ENCODE assay signal across 25 cellular contexts in genomic region chr7:36210542-36210941, GRCh38. TPM values are rescaled to one million over a fixed set of nuclear protein-coding genes. Genes with fewer than 3 reads are reported as not detected.
DNase-seq lines count a peak whose midpoint lies in the region; ATAC-seq, FAIRE-seq and TF ChIP-seq lines count a peak whose summit lies in the region.
"Had no signal": no experiment of that assay in that cellular context is flagged by ENCODE, and none has a peak within 500 bp of the region (broad histone marks: within the 10 kb centered on the region; RNA-seq: fewer than 3 reads in every experiment).

No MANE protein-coding gene starts in this region.

- H3K14ac ChIP-seq in H1 (ENCODE audit: insufficient read length) = no peak overlapping the region

- no peak for FAIRE-seq in H1 (lab: Jason Lieb, UNC)
- FAIRE-seq: G401.6, kidney, TTC549 had no signal

- H2AFZ ChIP-seq in H1 (ENCODE audit: low read length) = no peak overlapping the region

- no peaks in the 10 kb centered on the region for H3K79me2 ChIP-seq in H1 (ENCODE audit: control insufficient read depth in 1 of 2, insufficient read depth in 2 of 2, low read length in 2 of 2)

- H3K4me3 ChIP-seq in H1 (ENCODE audit: extremely low read depth in 1 of 4, insufficient read depth in 2 of 4, low read depth in 3 of 4, low read length in 4 of 4) = no peak overlapping the region
- H3K4me3 ChIP-seq in skeletal muscle tissue (ENCODE audit: low read length in 3 of 3) = peak overlapping the region in 1 of 3 donors; percentile 16
- H3K4me3 ChIP-seq: cardiac muscle cell, dorsolateral prefrontal cortex, smooth muscle cell, tibial nerve had no signal

- H2BK20ac ChIP-seq in H1 (ENCODE audit: low read length) = no peak overlapping the region

- H3K79me1 ChIP-seq in H1 (ENCODE audit: low read depth, low read length) = no peaks in the 10 kb centered on the region

- H4K20me1 ChIP-seq in H1 (replicated peaks in 1 of 2; ENCODE audit: control insufficient read depth in 1 of 2, insufficient read depth in 2 of 2, low read length in 2 of 2) = no peaks in the 10 kb centered on the region

- H3K18ac ChIP-seq in H1 (ENCODE audit: extremely low read depth, low read length) = no peak overlapping the region

- TF ChIP-seq CTCF in H1 (IDR thresholded peaks at IDR 0.05; ENCODE audit: control extremely low read depth in 1 of 3, insufficient read depth in 1 of 3, low read depth in 1 of 3, low read length in 3 of 3) = no peak

- no peaks in the 10 kb centered on the region for H3K9me3 ChIP-seq in H1 (ENCODE audit: insufficient read depth in 2 of 2, low read depth in 1 of 2, low read length in 1 of 2)
- no peaks in the 10 kb centered on the region for H3K9me3 ChIP-seq in skeletal muscle tissue (ENCODE audit: control insufficient read depth in 3 of 3, low read length in 3 of 3)
- H3K9me3 ChIP-seq: tibial nerve had no signal

- no peak overlapping the region for H2BK12ac ChIP-seq in H1 (ENCODE audit: low read depth, low read length)

- TF ChIP-seq EP300 in H1 (IDR thresholded peaks at IDR 0.05; ENCODE audit: borderline replicate concordance in 1 of 2, low read depth in 2 of 2, low read length in 2 of 2) = no peak

- peaks cover 7 to 11% (median 9%) of the 10 kb centered on the region in 4 experiments for H3K4me1 ChIP-seq in H1 (replicated peaks in 1 of 4; ENCODE audit: control insufficient read depth in 3 of 4, insufficient read depth in 4 of 4, low read length in 3 of 4)
- H3K4me1 ChIP-seq in skeletal muscle tissue (ENCODE audit: control insufficient read depth in 3 of 3, insufficient read depth in 3 of 3, low read length in 3 of 3) = peaks cover 74 to 77% (median 76%) of the 10 kb centered on the region in 3 donors

- no peak for TF ChIP-seq RAD21 in H1 (IDR thresholded peaks at IDR 0.05 in 1 of 2, conservative IDR thresholded peaks at IDR 0.05 in 1 of 2; ENCODE audit: low read depth in 2 of 2, low read length in 2 of 2)

- no peak overlapping the region for H3K23ac ChIP-seq in H1 (ENCODE audit: insufficient read length)

- WGBS in H1 (ENCODE audit: extremely low coverage in 1 of 2, insufficient coverage in 1 of 2, insufficient read length in 1 of 2, insufficient replicate concordance in 2 of 2, low coverage in 1 of 2, low lambda C conversion rate in 2 of 2, missing lambda C conversion rate in 1 of 2), 2 experiments = 87% methylated on average over 4 of the region's 4 CpGs; no CpG with 5 or more reads in 1 of the 2 experiments

- TF ChIP-seq POLR2A in H1 (IDR thresholded peaks at IDR 0.05; ENCODE audit: control extremely low read depth in 1 of 2, low read depth in 2 of 2, low read length in 2 of 2) (no peak), erythroblast (IDR thresholded peaks at IDR 0.05; ENCODE audit: low read length) (no peak)

- peak overlapping the region; percentile 53; the same call in 1 of the 2 replicates for H2AK5ac ChIP-seq in H1 (ENCODE audit: low read depth, low read length)

- H3K27me3 ChIP-seq in H1 (replicated peaks in 1 of 4; ENCODE audit: control insufficient read depth in 3 of 4, extremely low read depth in 1 of 4, insufficient read depth in 3 of 4, low read length in 3 of 4) (no peaks in the 10 kb centered on the region), skeletal muscle tissue (ENCODE audit: control insufficient read depth in 3 of 3, insufficient read depth in 3 of 3, low read length in 3 of 3) (no peaks in the 10 kb centered on the region)
- H3K27me3 ChIP-seq: cardiac muscle cell, dorsolateral prefrontal cortex, tibial nerve had no signal

- no peak overlapping the region for H3K27ac ChIP-seq in H1 (ENCODE audit: low read depth, low read length)
- H3K27ac ChIP-seq in skeletal muscle tissue (ENCODE audit: low read depth, low read length) = peak overlapping the region; percentile 68
- no peak overlapping the region for H3K27ac ChIP-seq in substantia nigra (ENCODE audit: low read depth, low read length, poor library complexity, severe bottlenecking)
- H3K27ac ChIP-seq: cardiac muscle cell had no signal

- ATAC-seq in GM18870 (IDR thresholded peaks at IDR 0.05; ENCODE audit: unreplicated experiment) (no peak), GM21717 (IDR thresholded peaks at IDR 0.05; ENCODE audit: unreplicated experiment) (no peak)
- ATAC-seq: activated CD4-positive, alpha-beta T cell treated with anti-CD3 and anti-CD28 coated beads for 36 hours; activated T-cell treated with anti-CD3 and anti-CD28 coated beads, Interleukin-2, amount 50 U/mL, for 72 hours; natural killer cell; stimulated activated naive B cell treated with anti-CD40 and anti-IgM and Interleukin-4, amounts not matched to agents 10 μg/mL and 1 μg/mL and 100 μg/mL, for 72 hours had no signal

- no peak overlapping the region for H3K4ac ChIP-seq in H1 (replicated peaks; ENCODE audit: insufficient read length, low read depth, low read length)

- H4K5ac ChIP-seq in H1 (ENCODE audit: insufficient read length, low read depth, low read length) = no peak overlapping the region

- no peak overlapping the region for H4K8ac ChIP-seq in H1 (ENCODE audit: extremely low read depth, insufficient read depth, low read length)

- CTCF ChIA-PET in H1 (lab: Charles Lee; ENCODE audit: partially characterized antibody) = interaction anchor here (0.6 to 1.4 kb wide), 2 partner anchors 55 to 80 kb away, joined by 3 to 4 read pairs; no protein-coding TSS in a partner anchor

- H3K4me2 ChIP-seq in H1 (ENCODE audit: insufficient read depth in 1 of 2, low read depth in 2 of 2, low read length in 2 of 2) = no peak overlapping the region
- H3K4me2 ChIP-seq: smooth muscle cell had no signal

- DNase-seq in LHCN-M2 (ENCODE audit: low read depth) (peak; percentile 69), H1 (ENCODE audit: low read depth in 1 of 2, low spot score in 2 of 2) (no peak), myocyte (ENCODE audit: low read depth) (peak; percentile 76), erythroblast (lab: John Stamatoyannopoulos, UW) (no peak), substantia nigra (lab: John Stamatoyannopoulos, UW) (no peak)
- DNase-seq: activated CD4-positive, alpha-beta T cell treated with anti-CD3 and anti-CD28 coated beads for 36 hours; activated CD8-positive, alpha-beta memory T cell treated with anti-CD3 and anti-CD28 coated beads for 24 hours; activated naive CD4-positive, alpha-beta T cell treated with anti-CD3 and anti-CD28 coated beads, Interleukin-2, amount 10 ng/mL, durations not matched to agents 7 days and 5 days; activated T-cell treated with anti-CD3 and anti-CD28 coated beads, Interleukin-2, amount 50 U/mL, for 72 hours; dorsolateral prefrontal cortex; HCEC 1CT; kidney; natural killer cell; NCI-H1694 treated with DMSO at 0.1 percent for 48 hours; NCI-H2227 treated with DMSO at 0.1 percent for 48 hours; SHP77; stimulated activated naive B cell treated with anti-CD40 and anti-IgM and Interleukin-4, amounts not matched to agents 10 μg/mL and 1 μg/mL and 100 μg/mL, for 72 hours had no signal

- H3K9ac ChIP-seq in H1 (replicated peaks in 1 of 4; ENCODE audit: extremely low read depth in 1 of 4, low read depth in 3 of 4, low read length in 3 of 4) (no peak overlapping the region), skeletal muscle tissue (ENCODE audit: low read depth in 1 of 3, low read length in 3 of 3) (peak overlapping the region; percentile 16 to 60 (median 53))

- no peak overlapping the region for H2BK120ac ChIP-seq in H1 (replicated peaks; ENCODE audit: low read depth, low read length)

- H3K36me3 ChIP-seq in H1 (ENCODE audit: control insufficient read depth in 2 of 4, insufficient read depth in 4 of 4, low read length in 3 of 4) = no peaks in the 10 kb centered on the region
- H3K36me3 ChIP-seq in skeletal muscle tissue (ENCODE audit: control insufficient read depth in 3 of 3, insufficient read depth in 3 of 3, low read length in 3 of 3) = peaks cover 0 to 1% (median 0%) of the 10 kb centered on the region in 3 donors
- H3K36me3 ChIP-seq: cardiac muscle cell, tibial nerve had no signal

- H4K91ac ChIP-seq in H1 (replicated peaks; ENCODE audit: insufficient read length, low read length) = no peak overlapping the region

- POLR2A ChIA-PET in H1 (lab: Charles Lee; ENCODE audit: partially characterized antibody) = no interaction called here

- no peak overlapping the region for H3K56ac ChIP-seq in H1 (replicated peaks; ENCODE audit: insufficient read length, low read depth, low read length)

- H3K23me2 ChIP-seq in H1 (ENCODE audit: low read depth, low read length) = no peaks in the 10 kb centered on the region

- H2BK15ac ChIP-seq in H1 (ENCODE audit: low read length) = no peak overlapping the region

- no peak overlapping the region for H2BK5ac ChIP-seq in H1 (ENCODE audit: low read depth, low read length)

TF ChIP-seq in H1, 55 proteins besides CTCF, POLR2A, EP300 and RAD21:
- TF ChIP-seq EZH2 (IDR thresholded peaks at IDR 0.05; ENCODE audit: low read depth, low read length, severe bottlenecking) (no peak), SRF (IDR thresholded peaks at IDR 0.05; ENCODE audit: low read depth, low read length) (no peak), ATF3 (IDR thresholded peaks at IDR 0.05; ENCODE audit: insufficient read depth, low read depth, low read length) (no peak), HDAC2 (IDR thresholded peaks at IDR 0.05; ENCODE audit: borderline replicate concordance in 1 of 2, low read depth in 2 of 2, low read length in 2 of 2) (no peak), ZNF274 (IDR thresholded peaks at IDR 0.05; ENCODE audit: borderline replicate concordance, extremely low read depth, low read length) (no peak), ASH2L (IDR thresholded peaks at IDR 0.05; ENCODE audit: low read length) (no peak)

RNA-seq across cellular contexts. Expression of gene EEPD1, which starts 57.5 kb away (rescaled TPM):
- total RNA-seq in LHCN-M2 (2014; rRNA removed) (2.5 and 3.5 TPM in 2 replicates), myocyte (4.3 and 5.6 TPM in 2 replicates), skeletal muscle tissue (12.5 TPM)
- polyA plus RNA-seq in LHCN-M2 (2012) = 3.9 TPM
- total RNA-seq in H1 (2021; fragmentation: NEBNext Ultra II Directional; extraction: Animal tissue kit (Norgen Biotek cat#: 25700)) = 5.7 and 7.8 TPM in 2 replicates
- 3.1 and 5.5 TPM in 2 replicates for polyA plus RNA-seq in H1 (2011; rRNA removed)
- 5.7 TPM for polyA plus RNA-seq in H1 (2011; cell fraction: cytosol; rRNA removed)
- 7.1 TPM for polyA plus RNA-seq in H1 (2011; cell fraction: nucleus; rRNA removed)
- 7.2 to 9.2 TPM (median 8.5 TPM) in 4 replicates for polyA plus RNA-seq in H1 (2012, experiment 1 of 2)
- 4.9 TPM for polyA plus RNA-seq in H1 (2012, experiment 2 of 2)
- polyA plus RNA-seq in H1 (2013, experiment 1 of 2) = 6.3 TPM
- polyA plus RNA-seq in H1 (2013, experiment 2 of 2) = 6.8 TPM
- 4.5 and 4.8 TPM in 2 replicates for polyA minus RNA-seq in H1 (2011; rRNA and poly(A)+ RNA removed)
- polyA minus RNA-seq in H1 (2011; cell fraction: cytosol; rRNA and poly(A)+ RNA removed) = 5.0 TPM
- polyA minus RNA-seq in H1 (2011; cell fraction: nucleus; rRNA and poly(A)+ RNA removed) = 10.7 TPM
- polyA plus RNA-seq in myocyte (2012) = 11.0 TPM

Comparison
In these comparisons a context has a peak if more than half of its experiments do, and no peak if none do; other contexts are left out.
1. DNase-seq: peak in LHCN-M2 (single experiment) and myocyte (single experiment); none in H1 (0 of 2), erythroblast (0 of 2) and substantia nigra (0 of 49).
2. H3K9ac ChIP-seq: peak in skeletal muscle tissue (3 of 3); none in H1 (0 of 4).